15 cellular contexts compared by ENCODE assay signal in genomic region chr2:188295067-188295685, GRCh38. TPM values are rescaled to one million over a fixed set of nuclear protein-coding genes. Genes with fewer than 3 reads are reported as not detected.
DNase-seq lines count a peak whose midpoint lies in the region; ATAC-seq and TF ChIP-seq lines count a peak whose summit lies in the region.
"Had no signal": no experiment of that assay in that cellular context is flagged by ENCODE, and none has a peak within 500 bp of the region (broad histone marks: within the 10 kb centered on the region; RNA-seq: fewer than 3 reads in every experiment).

No MANE protein-coding gene starts in this region.

- H2AFZ ChIP-seq in GM23338 = no peak overlapping the region

- TF ChIP-seq CTCF in GM23338 (conservative IDR thresholded peaks at IDR 0.05; ENCODE audit: low read depth in 2 of 2) (no peak), gastroesophageal sphincter (IDR thresholded peaks at IDR 0.05) (no peak), prostate gland (IDR thresholded peaks at IDR 0.05) (no peak), upper lobe of left lung (IDR thresholded peaks at IDR 0.05) (no peak)

- H3K27me3 ChIP-seq in GM23338 (ENCODE audit: insufficient read depth) = no peaks in the 10 kb centered on the region
- no peaks in the 10 kb centered on the region for H3K27me3 ChIP-seq in SJSA1 (replicated peaks)
- H3K27me3 ChIP-seq in gastroesophageal sphincter = no peaks in the 10 kb centered on the region
- H3K27me3 ChIP-seq in prostate gland (replicated peaks; ENCODE audit: insufficient read depth) = no peaks in the 10 kb centered on the region
- no peaks in the 10 kb centered on the region for H3K27me3 ChIP-seq in upper lobe of left lung

- H3K9me3 Mint-ChIP-seq in GM23338 = peaks cover 14% of the 10 kb centered on the region; the same call in 2 of the 3 replicates
- no peaks in the 10 kb centered on the region for H3K9me3 Mint-ChIP-seq in stimulated activated naive CD8-positive, alpha-beta T cell treated with anti-CD3 and anti-CD28 coated beads, Interleukin-15, amount 100 ng/mL, for 72 hours
- H3K9me3 Mint-ChIP-seq: activated CD4-positive, alpha-beta T cell treated with anti-CD3 and anti-CD28 coated beads, Interleukin-2, amount 10 ng/mL, durations not matched to agents 24 days and 14 days; stimulated activated naive CD8-positive, alpha-beta T cell treated with anti-CD3 and anti-CD28 coated beads, Interleukin-15, Interleukin-2, amounts not matched to agents 100 ng/mL and 50 ng/mL, for 24 hours had no signal

- peak overlapping the region; percentile 82 for H3K4me3 ChIP-seq in GM23338
- H3K4me3 ChIP-seq in SJSA1 = no peak overlapping the region; the same call in 1 of the 2 replicates
- H3K4me3 ChIP-seq in gastroesophageal sphincter = peak overlapping the region in 1 of 2 donors; percentile 82
- H3K4me3 ChIP-seq in prostate gland = no peak overlapping the region
- no peak overlapping the region for H3K4me3 ChIP-seq in upper lobe of left lung

- TF ChIP-seq EP300 in gastroesophageal sphincter (IDR thresholded peaks at IDR 0.05) = no peak
- TF ChIP-seq EP300 in upper lobe of left lung (IDR thresholded peaks at IDR 0.05) = no peak

- H4K20me1 ChIP-seq in GM23338 (replicated peaks; ENCODE audit: insufficient read depth) = no peaks in the 10 kb centered on the region

- H3K27ac ChIP-seq in GM23338 (ENCODE audit: low read depth) = 0 out of 2 replicates have a peak overlapping the region, but pooled peaks have one; percentile 27
- H3K27ac ChIP-seq in SJSA1 = peak overlapping the region; percentile 89
- H3K27ac ChIP-seq in gastroesophageal sphincter = peak overlapping the region in 3 of 4 donors; percentile 88 to 96 (median 93)
- peak overlapping the region; percentile 98 to 99 for H3K27ac ChIP-seq in prostate gland
- peak overlapping the region in 1 of 4 donors; percentile 96 for H3K27ac ChIP-seq in upper lobe of left lung

- TF ChIP-seq POLR2A in gastroesophageal sphincter (IDR thresholded peaks at IDR 0.05) = no peak
- no peak for TF ChIP-seq POLR2A in prostate gland (IDR thresholded peaks at IDR 0.05)
- no peak for TF ChIP-seq POLR2A in upper lobe of left lung (IDR thresholded peaks at IDR 0.05)

- H3K36me3 ChIP-seq in GM23338 (ENCODE audit: insufficient read depth) (peaks cover 13% of the 10 kb centered on the region; the same call in 1 of the 2 replicates), SJSA1 (peaks cover 11% of the 10 kb centered on the region), gastroesophageal sphincter (no peaks in the 10 kb centered on the region), prostate gland (no peaks in the 10 kb centered on the region), upper lobe of left lung (no peaks in the 10 kb centered on the region)

- H3K27ac Mint-ChIP-seq in GM23338 = 0 out of 2 replicates have a peak overlapping the region, but pooled peaks have one; percentile 79
- H3K27ac Mint-ChIP-seq in stimulated activated naive CD8-positive, alpha-beta T cell treated with anti-CD3 and anti-CD28 coated beads, Interleukin-15, amount 100 ng/mL, for 72 hours = no peak overlapping the region
- H3K27ac Mint-ChIP-seq: activated CD4-positive, alpha-beta T cell treated with anti-CD3 and anti-CD28 coated beads, Interleukin-2, amount 10 ng/mL, durations not matched to agents 24 days and 14 days; CD14-positive monocyte; dendritic cell treated with granulocyte-macrophage colony-stimulating factor and Interleukin-4, amounts not matched to agents 40 ng/mL and 50 ng/mL, for 4 days; stimulated activated naive CD8-positive, alpha-beta T cell treated with anti-CD3 and anti-CD28 coated beads, Interleukin-15, Interleukin-2, amounts not matched to agents 100 ng/mL and 50 ng/mL, for 24 hours had no signal

- H3K4me3 Mint-ChIP-seq in GM23338 = peak overlapping the region; percentile 95
- H3K4me3 Mint-ChIP-seq in stimulated activated naive CD8-positive, alpha-beta T cell treated with anti-CD3 and anti-CD28 coated beads, Interleukin-15, amount 100 ng/mL, for 72 hours = no peak overlapping the region
- H3K4me3 Mint-ChIP-seq: activated CD4-positive, alpha-beta T cell treated with anti-CD3 and anti-CD28 coated beads, Interleukin-2, amount 10 ng/mL, durations not matched to agents 24 days and 14 days; dendritic cell treated with granulocyte-macrophage colony-stimulating factor and Interleukin-4, amounts not matched to agents 40 ng/mL and 50 ng/mL, for 4 days; stimulated activated naive CD8-positive, alpha-beta T cell treated with anti-CD3 and anti-CD28 coated beads, Interleukin-15, Interleukin-2, amounts not matched to agents 100 ng/mL and 50 ng/mL, for 24 hours had no signal

- H3K4me2 ChIP-seq in GM23338 = peak overlapping the region; percentile 87

- no peak for ATAC-seq in GM23338
- ATAC-seq in gastroesophageal sphincter = no peak
- ATAC-seq in upper lobe of left lung (ENCODE audit: low FRiP score in 2 of 2) = no peak
- no peak for ATAC-seq in stimulated activated naive CD8-positive, alpha-beta T cell treated with anti-CD3 and anti-CD28 coated beads, Interleukin-15, amount 100 ng/mL, for 72 hours

- peaks cover 42% of the 10 kb centered on the region for H3K36me3 Mint-ChIP-seq in GM23338 (ENCODE audit: low read depth)
- H3K36me3 Mint-ChIP-seq: CD14-positive monocyte had no signal

- WGBS in gastroesophageal sphincter (ENCODE audit: low coverage in 1 of 2), 2 donors = 63 to 72% methylated on average over 3 of the region's 3 CpGs
- 79% methylated on average over 3 of the region's 3 CpGs for whole genome bisulfite sequencing in prostate gland
- WGBS in upper lobe of left lung, 2 donors = 72 to 74% methylated on average over 3 of the region's 3 CpGs

- DNase-seq in GM23338 (ENCODE audit: low spot score) (no peak), SJSA1 (ENCODE audit: low read depth in 1 of 2, low spot score in 2 of 2) (no peak), prostate gland (ENCODE audit: low spot score) (no peak), upper lobe of left lung (no peak), NCI-H1048 (lab: John Stamatoyannopoulos, UW) (no peak), HUDEP-2 (lab: John Stamatoyannopoulos, UW; ENCODE audit: unreplicated experiment in 76 of 76) (no peak)
- no peak for DNase-seq in stimulated activated naive CD8-positive, alpha-beta T cell treated with anti-CD3 and anti-CD28 coated beads, Interleukin-15, amount 100 ng/mL, for 72 hours
- DNase-seq: activated CD4-positive, alpha-beta T cell treated with anti-CD3 and anti-CD28 coated beads, Interleukin-2, amount 10 ng/mL, durations not matched to agents 24 days and 14 days; activated naive CD4-positive, alpha-beta T cell; NCI-H748 treated with DMSO at 0.1 percent for 48 hours; nucleus accumbens had no signal

- H3K4me1 Mint-ChIP-seq in GM23338 = peaks cover 34% of the 10 kb centered on the region
- peaks cover 20% of the 10 kb centered on the region for H3K4me1 Mint-ChIP-seq in stimulated activated naive CD8-positive, alpha-beta T cell treated with anti-CD3 and anti-CD28 coated beads, Interleukin-15, amount 100 ng/mL, for 72 hours

- peaks cover 19% of the 10 kb centered on the region for H3K27me3 Mint-ChIP-seq in GM23338 (ENCODE audit: insufficient read depth, low read depth, poor library complexity)
- peaks cover 40% of the 10 kb centered on the region for H3K27me3 Mint-ChIP-seq in stimulated activated naive CD8-positive, alpha-beta T cell treated with anti-CD3 and anti-CD28 coated beads, Interleukin-15, amount 100 ng/mL, for 72 hours

- intact Hi-C loops in prostate gland (cut with DNase I) = loop anchor here (10.0 kb wide), 1 partner anchor 210 kb away; no protein-coding TSS in a partner anchor

- H3K4me1 ChIP-seq in GM23338 (ENCODE audit: insufficient read depth) = peaks cover 41% of the 10 kb centered on the region
- peaks cover 11% of the 10 kb centered on the region for H3K4me1 ChIP-seq in SJSA1 (replicated peaks)
- peaks cover 0 to 44% (median 7%) of the 10 kb centered on the region in 3 donors for H3K4me1 ChIP-seq in gastroesophageal sphincter
- peaks cover 6% of the 10 kb centered on the region for H3K4me1 ChIP-seq in prostate gland (replicated peaks)
- H3K4me1 ChIP-seq in upper lobe of left lung = peaks cover 0 to 9% (median 4%) of the 10 kb centered on the region in 4 donors

- no peaks in the 10 kb centered on the region for H3F3A ChIP-seq in GM23338 (replicated peaks; ENCODE audit: low read depth)

- no peaks in the 10 kb centered on the region for H3K9me2 ChIP-seq in GM23338 (ENCODE audit: insufficient read depth)

- peaks cover 98% of the 10 kb centered on the region for H3K79me2 ChIP-seq in GM23338 (replicated peaks; ENCODE audit: insufficient read depth)

- no peaks in the 10 kb centered on the region for H3K9me3 ChIP-seq in SJSA1 (replicated peaks)
- no peaks in the 10 kb centered on the region for H3K9me3 ChIP-seq in gastroesophageal sphincter
- no peaks in the 10 kb centered on the region for H3K9me3 ChIP-seq in prostate gland
- no peaks in the 10 kb centered on the region for H3K9me3 ChIP-seq in upper lobe of left lung

TF ChIP-seq in GM23338, 12 proteins besides CTCF, POLR2A, EP300 and RAD21 (continues in another document):
- TF ChIP-seq POLR2AphosphoS5 (IDR thresholded peaks at IDR 0.05; ENCODE audit: low read depth) (no peak), REST (IDR thresholded peaks at IDR 0.05; ENCODE audit: unreplicated experiment) (no peak)

RNA-seq across cellular contexts. Expression of gene GULP1, which starts 3.5 kb away (rescaled TPM):
- total RNA-seq in GM23338 (2014; rRNA removed; shearing (Covaris generic)) = 181 and 200 TPM in 2 replicates
- 75.3 and 94.6 TPM in 2 replicates for polyA plus RNA-seq in GM23338 (2016; fragmentation: Nextera tagmentation; extraction: Ambion mirVana)
- total RNA-seq in SJSA1 (2014; rRNA removed; shearing (Covaris generic)) = 108 and 135 TPM in 2 replicates
- total RNA-seq in gastroesophageal sphincter (10 to 100 TPM; 43.3 to 64.8 (median 50.3) TPM), prostate gland (10 to 100 TPM; 29.3 to 45.4 TPM), upper lobe of left lung (10 to 100 TPM; 12.5 to 71.2 (median 32.7) TPM)
- total RNA-seq: activated CD4-positive, alpha-beta T cell treated with anti-CD3 and anti-CD28 coated beads, Interleukin-2, amount 10 ng/mL, durations not matched to agents 24 days and 14 days had no signal
- polyA plus RNA-seq: CD14-positive monocyte had no signal
